ENCODE assay signal across 17 cellular contexts in genomic region chr16:87698676-87699179, GRCh38.
DNase-seq lines count a peak whose midpoint lies in the region; ATAC-seq, FAIRE-seq and TF ChIP-seq lines count a peak whose summit lies in the region.
"Had no signal": no experiment of that assay in that cellular context is flagged by ENCODE, and none has a peak within 500 bp of the region (broad histone marks: within the 10 kb centered on the region; RNA-seq: fewer than 3 reads in every experiment).

No MANE protein-coding gene starts in this region.

- no peak for TF ChIP-seq CTCF in HepG2 (CRISPR knock-in tag; IDR thresholded peaks at IDR 0.05)
- no peak for TF ChIP-seq CTCF in right lobe of liver (IDR thresholded peaks at IDR 0.05)

- TF ChIP-seq RAD21 in HepG2 (CRISPR knock-in tag; IDR thresholded peaks at IDR 0.05): no peak

- H3K4me3 Mint-ChIP-seq in activated T-helper 1 cell treated with anti-CD3 and anti-CD28 coated beads, Interleukin-12 subunit alpha, Interleukin-12 subunit beta, Interleukin-2, Interleukin-4 antibody, amounts not matched to agents 30 ng/mL and 10 ng/mL and 1 ng/mL, durations not matched to agents 14 hours and 24 hours and 36 hours: no peak overlapping the region
- peak overlapping the region; percentile 49 for H3K4me3 Mint-ChIP-seq in stimulated activated memory B cell treated with anti-CD40 and anti-IgM and Interleukin-4, amounts not matched to agents 10 μg/mL and 1 μg/mL and 100 μg/mL, for 72 hours

- TF ChIP-seq POLR2A in HepG2 (IDR thresholded peaks at IDR 0.05; ENCODE audit: insufficient read depth in 1 of 2, low read depth in 2 of 2, low read length in 2 of 2): no peak
- TF ChIP-seq POLR2A in right lobe of liver (IDR thresholded peaks at IDR 0.05): no peak

- H3K4me2 ChIP-seq in HepG2 (ENCODE audit: low read depth, low read length): no peak overlapping the region

- H3K4me3 ChIP-seq in HepG2 (replicated peaks in 1 of 3; ENCODE audit: insufficient read depth in 1 of 3, low read depth in 2 of 3, low read length in 3 of 3): no peak overlapping the region
- H3K4me3 ChIP-seq in right lobe of liver: no peak overlapping the region
- H3K4me3 ChIP-seq: GM23248 had no signal

- peaks cover 36 to 47% of the 10 kb centered on the region in 2 experiments for H3K36me3 ChIP-seq in HepG2 (replicated peaks in 1 of 2; ENCODE audit: control insufficient read depth in 1 of 2, insufficient read depth in 2 of 2, low read length in 2 of 2)
- H3K36me3 ChIP-seq in right lobe of liver: no peaks in the 10 kb centered on the region

- DNase-seq in HepG2 (ENCODE audit: low spot score): no peak
- DNase-seq in right lobe of liver: no peak
- DNase-seq in activated T-helper 1 cell treated with anti-CD3 and anti-CD28 coated beads, Interleukin-12 subunit alpha, Interleukin-12 subunit beta, Interleukin-2, Interleukin-4 antibody, amounts not matched to agents 30 ng/mL and 10 ng/mL and 1 ng/mL, durations not matched to agents 14 hours and 24 hours and 36 hours (ENCODE audit: low spot score): no peak
- no peak for DNase-seq in caudate nucleus (lab: John Stamatoyannopoulos, UW)
- DNase-seq: amniotic stem cell; GM23248; left colon; NCI-H187; NCI-H510A; OCI-M1; stimulated activated CD4-positive, alpha-beta T cell treated with anti-CD3 and anti-CD28 coated beads, Interleukin-12 subunit alpha, Interleukin-12 subunit beta, amount 100 ng/mL, for 4 hours had no signal

- no peaks in the 10 kb centered on the region for H3K79me2 ChIP-seq in HepG2 (ENCODE audit: insufficient read depth, low read length)

- H2AFZ ChIP-seq in HepG2 (ENCODE audit: low read length): no peak overlapping the region
- H2AFZ ChIP-seq: GM23248 had no signal

- WGBS in HepG2 (ENCODE audit: low lambda C conversion rate): 92% methylated on average over 14 of the region's 19 CpGs
- WGBS in right lobe of liver (ENCODE audit: insufficient coverage, low coverage, low lambda C conversion rate, missing lambda C conversion rate): 90% methylated on average over 2 of the region's 19 CpGs

- H3K27ac ChIP-seq in HepG2 (ENCODE audit: extremely low read length, insufficient read depth, low read length) (no peak overlapping the region), right lobe of liver (no peak overlapping the region), caudate nucleus (ENCODE audit: low read depth, low read length) (no peak overlapping the region)
- H3K27ac ChIP-seq: GM23248 had no signal

- no peak for FAIRE-seq in HepG2 (lab: Jason Lieb, UNC)
- FAIRE-seq: D721Med had no signal

- H3K9me3 ChIP-seq in HepG2 (ENCODE audit: low read length): no peaks in the 10 kb centered on the region
- H3K9me3 ChIP-seq in right lobe of liver: no peaks in the 10 kb centered on the region

- H3K4me1 ChIP-seq in HepG2 (ENCODE audit: insufficient read depth, low read length) (no peaks in the 10 kb centered on the region), right lobe of liver (no peaks in the 10 kb centered on the region)

- POLR2A ChIA-PET in HepG2 (lab: Yijun Ruan, JAX): no interaction called here

- H3K27me3 ChIP-seq in HepG2 (ENCODE audit: control insufficient read depth in 1 of 2, insufficient read depth in 2 of 2, low read length in 2 of 2) (no peaks in the 10 kb centered on the region; a peak in 1 of 5 replicates), right lobe of liver (no peaks in the 10 kb centered on the region)

- peaks cover 34% of the 10 kb centered on the region for H3K4me1 Mint-ChIP-seq in activated T-helper 1 cell treated with anti-CD3 and anti-CD28 coated beads, Interleukin-12 subunit alpha, Interleukin-12 subunit beta, Interleukin-2, Interleukin-4 antibody, amounts not matched to agents 30 ng/mL and 10 ng/mL and 1 ng/mL, durations not matched to agents 14 hours and 24 hours and 36 hours (ENCODE audit: low read depth)
- peaks cover 65% of the 10 kb centered on the region for H3K4me1 Mint-ChIP-seq in stimulated activated memory B cell treated with anti-CD40 and anti-IgM and Interleukin-4, amounts not matched to agents 10 μg/mL and 1 μg/mL and 100 μg/mL, for 72 hours

- H3K36me3 Mint-ChIP-seq in activated T-helper 1 cell treated with anti-CD3 and anti-CD28 coated beads, Interleukin-12 subunit alpha, Interleukin-12 subunit beta, Interleukin-2, Interleukin-4 antibody, amounts not matched to agents 30 ng/mL and 10 ng/mL and 1 ng/mL, durations not matched to agents 14 hours and 24 hours and 36 hours (ENCODE audit: low read depth): peaks cover 12% of the 10 kb centered on the region
- peaks cover 53% of the 10 kb centered on the region for H3K36me3 Mint-ChIP-seq in stimulated activated memory B cell treated with anti-CD40 and anti-IgM and Interleukin-4, amounts not matched to agents 10 μg/mL and 1 μg/mL and 100 μg/mL, for 72 hours

- H3K9ac ChIP-seq in HepG2 (ENCODE audit: insufficient read depth, low read depth, low read length): no peak overlapping the region
- H3K9ac ChIP-seq: GM23248 had no signal

- in situ Hi-C loops in HepG2 (cut with HindIII; ENCODE audit: extremely low pct_ligation_motif_present, low pct_unique_long_range_greater_than_20kb): no loop called here

- TF ChIP-seq EP300 in HepG2 (IDR thresholded peaks at IDR 0.05; ENCODE audit: low read depth in 2 of 2, low read length in 2 of 2): no peak
- no peak for TF ChIP-seq EP300 in HepG2 (CRISPR knock-in tag; IDR thresholded peaks at IDR 0.05; ENCODE audit: borderline replicate concordance)

- peak overlapping the region; percentile 72 for H3K27ac Mint-ChIP-seq in activated T-helper 1 cell treated with anti-CD3 and anti-CD28 coated beads, Interleukin-12 subunit alpha, Interleukin-12 subunit beta, Interleukin-2, Interleukin-4 antibody, amounts not matched to agents 30 ng/mL and 10 ng/mL and 1 ng/mL, durations not matched to agents 14 hours and 24 hours and 36 hours
- peak overlapping the region; percentile 86 for H3K27ac Mint-ChIP-seq in stimulated activated memory B cell treated with anti-CD40 and anti-IgM and Interleukin-4, amounts not matched to agents 10 μg/mL and 1 μg/mL and 100 μg/mL, for 72 hours
- H3K27ac Mint-ChIP-seq: progenitor cell of endocrine pancreas had no signal

- CTCF ChIA-PET in HepG2 (lab: Yijun Ruan, JAX; ENCODE audit: low intra/inter-chr PET ratio, low total read pairs): no interaction called here

- intact Hi-C loops in HepG2 (cut with micrococcal nuclease; ENCODE audit: unreplicated experiment): no loop called here
- intact Hi-C loops in right lobe of liver (cut with DNase I): no loop called here
- intact Hi-C loops in activated T-helper 1 cell treated with anti-CD3 and anti-CD28 coated beads, Interleukin-12 subunit alpha, Interleukin-12 subunit beta, Interleukin-2, Interleukin-4 antibody, amounts not matched to agents 30 ng/mL and 10 ng/mL and 1 ng/mL, durations not matched to agents 14 hours and 24 hours and 36 hours (cut with micrococcal nuclease): no loop called here

- no peaks in the 10 kb centered on the region for H4K20me1 ChIP-seq in HepG2 (ENCODE audit: insufficient read depth, low read length)

- H3K27me3 Mint-ChIP-seq in activated T-helper 1 cell treated with anti-CD3 and anti-CD28 coated beads, Interleukin-12 subunit alpha, Interleukin-12 subunit beta, Interleukin-2, Interleukin-4 antibody, amounts not matched to agents 30 ng/mL and 10 ng/mL and 1 ng/mL, durations not matched to agents 14 hours and 24 hours and 36 hours (ENCODE audit: insufficient read depth): no peaks in the 10 kb centered on the region
- H3K27me3 Mint-ChIP-seq in stimulated activated memory B cell treated with anti-CD40 and anti-IgM and Interleukin-4, amounts not matched to agents 10 μg/mL and 1 μg/mL and 100 μg/mL, for 72 hours: no peaks in the 10 kb centered on the region
- H3K27me3 Mint-ChIP-seq: progenitor cell of endocrine pancreas had no signal

- H3K9me3 Mint-ChIP-seq in activated T-helper 1 cell treated with anti-CD3 and anti-CD28 coated beads, Interleukin-12 subunit alpha, Interleukin-12 subunit beta, Interleukin-2, Interleukin-4 antibody, amounts not matched to agents 30 ng/mL and 10 ng/mL and 1 ng/mL, durations not matched to agents 14 hours and 24 hours and 36 hours: no peaks in the 10 kb centered on the region
- no peaks in the 10 kb centered on the region for H3K9me3 Mint-ChIP-seq in stimulated activated memory B cell treated with anti-CD40 and anti-IgM and Interleukin-4, amounts not matched to agents 10 μg/mL and 1 μg/mL and 100 μg/mL, for 72 hours

- ATAC-seq in HepG2 (no peak), right lobe of liver (no peak), GM21825 (IDR thresholded peaks at IDR 0.05; ENCODE audit: unreplicated experiment) (peak; percentile 38), HG03280 (IDR thresholded peaks at IDR 0.05; ENCODE audit: unreplicated experiment) (no peak), HG03520 (IDR thresholded peaks at IDR 0.05; ENCODE audit: unreplicated experiment) (no peak)
- ATAC-seq in stimulated activated memory B cell treated with anti-CD40 and anti-IgM and Interleukin-4, amounts not matched to agents 10 μg/mL and 1 μg/mL and 100 μg/mL, for 72 hours: peak; percentile 52
- ATAC-seq: left colon had no signal

- no TSS peak for BruUV-seq in HepG2 (replicated peaks; lab: Mats Ljungman, UMichigan)

TF ChIP-seq in HepG2, 621 proteins besides CTCF, POLR2A, EP300 and RAD21:
- peak; percentile 30 for TF ChIP-seq AGO2 (optimal IDR thresholded peaks at IDR 0.05; ENCODE audit: low read depth, low read length)
- no peak for TF ChIP-seq JUNB (CRISPR knock-in tag; IDR thresholded peaks at IDR 0.05; ENCODE audit: borderline replicate concordance)
- TF ChIP-seq, protein P1, sequence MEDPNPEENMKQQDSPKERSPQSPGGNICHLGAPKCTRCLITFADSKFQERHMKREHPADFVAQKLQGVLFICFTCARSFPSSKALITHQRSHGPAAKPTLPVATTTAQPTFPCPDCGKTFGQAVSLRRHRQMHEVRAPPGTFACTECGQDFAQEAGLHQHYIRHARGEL (CRISPR knock-in tag; IDR thresholded peaks at IDR 0.05): no peak
- no peak for TF ChIP-seq CBX2 (IDR thresholded peaks at IDR 0.05; ENCODE audit: low read depth, low read length)
- no peak for TF ChIP-seq CBX2 (CRISPR knock-in tag; IDR thresholded peaks at IDR 0.05; ENCODE audit: low read depth)

Comparison
In these comparisons a context has a peak if more than half of its experiments do, and no peak if none do; other contexts are left out.
1. ATAC-seq: peak in GM21825 (single experiment) and stimulated activated memory B cell treated with anti-CD40 and anti-IgM and Interleukin-4, amounts not matched to agents 10 μg/mL and 1 μg/mL and 100 μg/mL, for 72 hours (single experiment); none in HepG2 (single experiment), right lobe of liver (0 of 4), HG03280 (single experiment) and HG03520 (single experiment).